In the genomic region with DNA sequence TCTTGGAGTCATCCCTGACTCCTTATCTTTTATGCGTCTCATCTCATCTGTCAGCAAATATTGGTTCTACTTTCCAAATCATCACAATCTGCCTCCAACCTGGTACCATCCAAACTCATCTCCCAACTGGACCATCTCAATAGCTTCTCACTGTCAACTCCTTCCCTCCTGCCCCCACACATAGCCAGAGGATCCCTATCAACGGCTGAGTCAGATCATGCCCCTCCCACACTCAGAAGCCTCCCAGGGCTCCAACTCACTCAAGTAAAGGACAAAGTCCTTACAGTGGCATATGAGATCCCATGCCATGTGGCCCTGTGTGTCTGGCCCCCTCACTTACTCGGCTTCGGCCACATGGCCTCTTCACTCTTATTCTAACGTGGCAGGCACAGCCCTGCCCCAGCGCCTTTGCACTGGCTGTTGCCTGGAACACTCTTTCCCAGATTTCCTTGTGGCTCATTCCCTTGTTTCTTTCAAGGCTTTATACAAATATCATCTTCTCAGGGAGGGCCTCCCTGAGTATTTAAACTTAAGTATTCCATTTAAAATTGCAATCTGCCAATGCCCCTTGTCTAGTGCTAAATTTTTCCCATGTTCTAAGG, we compare ENCODE assay signal across 17 cellular contexts. TPM values are rescaled to one million over a fixed set of nuclear protein-coding genes. Genes with fewer than 3 reads are reported as not detected.
A peak's percentile ranks its signal among the peaks of the same experiment; 100 is the strongest.
DNase-seq lines count a peak whose midpoint lies in the region; ATAC-seq, FAIRE-seq and TF ChIP-seq lines count a peak whose summit lies in the region.
"Had no signal": no experiment of that assay in that cellular context is flagged by ENCODE, and none has a peak within 500 bp of the region (broad histone marks: within the 10 kb centered on the region; RNA-seq: fewer than 3 reads in every experiment).

No MANE protein-coding gene starts in this region.

- H3K9me3 Mint-ChIP-seq in activated CD4-positive, alpha-beta T cell treated with anti-CD3 and anti-CD28 coated beads for 36 hours (ENCODE audit: low read depth): no peaks in the 10 kb centered on the region
- H3K9me3 Mint-ChIP-seq in activated CD4-positive, alpha-beta T cell treated with anti-CD3 and anti-CD28 coated beads, Interleukin-2, amount 10 ng/mL, durations not matched to agents 7 days and 5 days: no peaks in the 10 kb centered on the region
- H3K9me3 Mint-ChIP-seq: activated naive CD4-positive, alpha-beta T cell treated with anti-CD3 and anti-CD28 coated beads for 36 hours; T-helper 1 cell treated with Interleukin-12 subunit alpha and Interleukin-12 subunit beta and Interleukin-4 antibody, amounts not matched to agents 30 μg/mL and 1 μg/mL, for 36 hours had no signal

- no peak for TF ChIP-seq EP300 in sigmoid colon (IDR thresholded peaks at IDR 0.05)

- H3K27me3 Mint-ChIP-seq in activated CD4-positive, alpha-beta T cell treated with anti-CD3 and anti-CD28 coated beads for 36 hours: peaks cover 16% of the 10 kb centered on the region
- H3K27me3 Mint-ChIP-seq in activated CD4-positive, alpha-beta T cell treated with anti-CD3 and anti-CD28 coated beads, Interleukin-2, amount 10 ng/mL, durations not matched to agents 7 days and 5 days: peaks cover 37% of the 10 kb centered on the region

- H3K4me1 Mint-ChIP-seq in activated CD4-positive, alpha-beta T cell treated with anti-CD3 and anti-CD28 coated beads for 36 hours: peaks cover 40% of the 10 kb centered on the region
- H3K4me1 Mint-ChIP-seq in activated CD4-positive, alpha-beta T cell treated with anti-CD3 and anti-CD28 coated beads, Interleukin-2, amount 10 ng/mL, durations not matched to agents 7 days and 5 days: peaks cover 28% of the 10 kb centered on the region

- DNase-seq in activated CD4-positive, alpha-beta T cell treated with anti-CD3 and anti-CD28 coated beads for 36 hours: peak; percentile 50
- no peak for DNase-seq in activated CD4-positive, alpha-beta T cell treated with anti-CD3 and anti-CD28 coated beads, Interleukin-2, amount 10 ng/mL, durations not matched to agents 7 days and 5 days
- peak; percentile 50 for DNase-seq in NCI-H226
- DNase-seq in erythroblast (lab: John Stamatoyannopoulos, UW): peak; percentile 40 to 66
- DNase-seq in small intestine: peak; percentile 92
- DNase-seq in NCI-H510A (lab: John Stamatoyannopoulos, UW): no peak
- no peak for DNase-seq in sigmoid colon
- DNase-seq in NCI-H82 (lab: John Stamatoyannopoulos, UW): no peak
- DNase-seq: activated CD8-positive, alpha-beta memory T cell treated with anti-CD3 and anti-CD28 coated beads for 24 hours; activated naive CD4-positive, alpha-beta T cell treated with anti-CD3 and anti-CD28 coated beads for 36 hours; DMS79; Karpas-422; kidney; nephron progenitor cell; upper lobe of left lung had no signal

- H3K9me3 ChIP-seq in small intestine (ENCODE audit: control insufficient read depth, low read depth): no peaks in the 10 kb centered on the region
- H3K9me3 ChIP-seq in sigmoid colon: no peaks in the 10 kb centered on the region
- H3K9me3 ChIP-seq: upper lobe of left lung had no signal

- POLR2A ChIA-PET in activated CD4-positive, alpha-beta T cell treated with anti-CD3 and anti-CD28 coated beads for 36 hours (lab: Charles Lee): no interaction called here
- POLR2A ChIA-PET in activated CD4-positive, alpha-beta T cell treated with anti-CD3 and anti-CD28 coated beads, Interleukin-2, amount 10 ng/mL, durations not matched to agents 7 days and 5 days (lab: Charles Lee): no interaction called here

- peaks cover 2 to 12% of the 10 kb centered on the region in 2 donors for H3K27me3 ChIP-seq in small intestine (ENCODE audit: control insufficient read depth in 2 of 2, insufficient read depth in 2 of 2, low read length in 2 of 2)
- peaks cover 11 to 79% (median 44%) of the 10 kb centered on the region in 3 donors for H3K27me3 ChIP-seq in sigmoid colon

- peaks cover 5% of the 10 kb centered on the region for H3K36me3 Mint-ChIP-seq in activated CD4-positive, alpha-beta T cell treated with anti-CD3 and anti-CD28 coated beads for 36 hours (ENCODE audit: low read depth)
- H3K36me3 Mint-ChIP-seq in activated CD4-positive, alpha-beta T cell treated with anti-CD3 and anti-CD28 coated beads, Interleukin-2, amount 10 ng/mL, durations not matched to agents 7 days and 5 days (ENCODE audit: low read depth): no peaks in the 10 kb centered on the region

- ATAC-seq in activated CD4-positive, alpha-beta T cell treated with anti-CD3 and anti-CD28 coated beads for 36 hours: no peak

- WGBS in small intestine, 3 donors: 32 to 57% (median 48%) methylated on average over 6 of the region's 6 CpGs
- 35 to 69% methylated on average over 6 of the region's 6 CpGs for WGBS in sigmoid colon, 2 donors

- CTCF ChIA-PET in activated CD4-positive, alpha-beta T cell treated with anti-CD3 and anti-CD28 coated beads for 36 hours (lab: Charles Lee): interaction anchor here (2.9 kb wide), 1 partner anchor 10 kb away, joined by 30 read pairs; a partner anchor contains a TSS
- CTCF ChIA-PET in activated CD4-positive, alpha-beta T cell treated with anti-CD3 and anti-CD28 coated beads, Interleukin-2, amount 10 ng/mL, durations not matched to agents 7 days and 5 days (lab: Charles Lee): interaction anchor here (5.6 kb wide), 1 partner anchor 10 kb away, joined by 40 read pairs; a partner anchor contains a TSS

- no peak overlapping the region for H3K4me3 ChIP-seq in small intestine (ENCODE audit: low read depth in 1 of 2, low read length in 2 of 2)
- no peak overlapping the region for H3K4me3 ChIP-seq in sigmoid colon
- H3K4me3 ChIP-seq: upper lobe of left lung had no signal

- H3K4me1 ChIP-seq in small intestine (ENCODE audit: control insufficient read depth in 2 of 2, insufficient read depth in 1 of 2, low read depth in 1 of 2, low read length in 1 of 2): peaks cover 0 to 9% of the 10 kb centered on the region in 2 donors
- H3K4me1 ChIP-seq in sigmoid colon: peaks cover 0 to 19% (median 17%) of the 10 kb centered on the region in 4 donors

- TF ChIP-seq CTCF in sigmoid colon (IDR thresholded peaks at IDR 0.05): no peak

- H3K27ac ChIP-seq in small intestine (ENCODE audit: low read depth in 1 of 2, low read length in 1 of 2) (no peak overlapping the region), sigmoid colon (no peak overlapping the region)
- H3K27ac ChIP-seq: upper lobe of left lung had no signal

- intact Hi-C loops in activated CD4-positive, alpha-beta T cell treated with anti-CD3 and anti-CD28 coated beads for 36 hours (cut with DNase I, micrococcal nuclease): no loop called here
- intact Hi-C loops in sigmoid colon (cut with DNase I): no loop called here

- H3K27ac Mint-ChIP-seq in activated CD4-positive, alpha-beta T cell treated with anti-CD3 and anti-CD28 coated beads for 36 hours: no peak overlapping the region
- no peak overlapping the region for H3K27ac Mint-ChIP-seq in activated CD4-positive, alpha-beta T cell treated with anti-CD3 and anti-CD28 coated beads, Interleukin-2, amount 10 ng/mL, durations not matched to agents 7 days and 5 days
- H3K27ac Mint-ChIP-seq: activated naive CD4-positive, alpha-beta T cell treated with anti-CD3 and anti-CD28 coated beads for 36 hours; nephron progenitor cell; T-helper 1 cell treated with Interleukin-12 subunit alpha and Interleukin-12 subunit beta and Interleukin-4 antibody, amounts not matched to agents 30 μg/mL and 1 μg/mL, for 36 hours had no signal

- H3K36me3 ChIP-seq in small intestine (ENCODE audit: control insufficient read depth in 2 of 2, insufficient read depth in 2 of 2, low read length in 2 of 2) (no peaks in the 10 kb centered on the region), sigmoid colon (no peaks in the 10 kb centered on the region)
- H3K36me3 ChIP-seq: upper lobe of left lung had no signal

- FAIRE-seq in small intestine (lab: Jason Lieb, UNC): no peak
- FAIRE-seq: colon, kidney had no signal

- no peak overlapping the region for H3K4me3 Mint-ChIP-seq in activated CD4-positive, alpha-beta T cell treated with anti-CD3 and anti-CD28 coated beads for 36 hours
- H3K4me3 Mint-ChIP-seq in activated CD4-positive, alpha-beta T cell treated with anti-CD3 and anti-CD28 coated beads, Interleukin-2, amount 10 ng/mL, durations not matched to agents 7 days and 5 days: no peak overlapping the region
- H3K4me3 Mint-ChIP-seq: activated naive CD4-positive, alpha-beta T cell treated with anti-CD3 and anti-CD28 coated beads for 36 hours; nephron progenitor cell had no signal

- TF ChIP-seq POLR2A in erythroblast (IDR thresholded peaks at IDR 0.05; ENCODE audit: low read length) (no peak), sigmoid colon (IDR thresholded peaks at IDR 0.05) (no peak)

RNA-seq across cellular contexts. Expression of a gene that starts 4.3 kb away (rescaled TPM):
- total RNA-seq in activated CD4-positive, alpha-beta T cell treated with anti-CD3 and anti-CD28 coated beads for 36 hours: 1 to 10 TPM; 3.0 to 4.5 TPM
- 1 to 10 TPM; 1.2 to 1.8 TPM for total RNA-seq in activated CD4-positive, alpha-beta T cell treated with anti-CD3 and anti-CD28 coated beads, Interleukin-2, amount 10 ng/mL, durations not matched to agents 7 days and 5 days
- polyA plus RNA-seq in small intestine (1 to 10 TPM in 2 of 3 donors, under 1 TPM in 1; 0.85 to 2.7 (median 2.5) TPM), sigmoid colon (under 1 TPM in 2 of 3 donors, not detected in 1; under 0.01 to 0.47 TPM)
- total RNA-seq in sigmoid colon: 1 to 10 TPM in 1 of 4 donors, under 1 TPM in 2, not detected in 1; 0.27 to 1.5 (median 0.36) TPM

RNA-seq across cellular contexts. Expression of a gene that starts 5.0 kb away (rescaled TPM):
- under 1 TPM; 0.30 to 0.51 TPM for total RNA-seq in activated CD4-positive, alpha-beta T cell treated with anti-CD3 and anti-CD28 coated beads for 36 hours
- not detected for total RNA-seq in activated CD4-positive, alpha-beta T cell treated with anti-CD3 and anti-CD28 coated beads, Interleukin-2, amount 10 ng/mL, durations not matched to agents 7 days and 5 days
- 10 to 100 TPM in 2 of 3 donors, 1 to 10 TPM in 1; 1.7 to 16.1 (median 14.6) TPM for polyA plus RNA-seq in small intestine
- not detected for total RNA-seq in sigmoid colon
- polyA plus RNA-seq in sigmoid colon: under 1 TPM in 1 of 3 donors, not detected in 2; 0.28 TPM

RNA-seq across cellular contexts. Expression of a gene that starts 10.1 kb away (rescaled TPM):
- 10 to 100 TPM; 19.6 to 24.8 TPM for total RNA-seq in activated CD4-positive, alpha-beta T cell treated with anti-CD3 and anti-CD28 coated beads for 36 hours
- total RNA-seq in activated CD4-positive, alpha-beta T cell treated with anti-CD3 and anti-CD28 coated beads, Interleukin-2, amount 10 ng/mL, durations not matched to agents 7 days and 5 days: 10 to 100 TPM; 27.5 to 37.2 TPM
- 10 to 100 TPM; 23.6 to 47.2 (median 46.5) TPM for polyA plus RNA-seq in small intestine
- 10 to 100 TPM; 17.2 to 27.2 (median 18.6) TPM for total RNA-seq in sigmoid colon
- polyA plus RNA-seq in sigmoid colon: 10 to 100 TPM; 26.1 to 30.0 (median 27.0) TPM

RNA-seq across cellular contexts. Expression of a gene that starts 18.4 kb away (rescaled TPM):
- total RNA-seq in activated CD4-positive, alpha-beta T cell treated with anti-CD3 and anti-CD28 coated beads for 36 hours: 100 to 1,000 TPM; 219 to 275 TPM
- total RNA-seq in activated CD4-positive, alpha-beta T cell treated with anti-CD3 and anti-CD28 coated beads, Interleukin-2, amount 10 ng/mL, durations not matched to agents 7 days and 5 days: 100 to 1,000 TPM; 178 to 186 TPM
- 100 to 1,000 TPM; 147 to 182 (median 149) TPM for polyA plus RNA-seq in small intestine
- total RNA-seq in sigmoid colon: 100 to 1,000 TPM; 129 to 271 (median 158) TPM
- 100 to 1,000 TPM; 125 to 158 (median 147) TPM for polyA plus RNA-seq in sigmoid colon

RNA-seq across cellular contexts. Expression of a gene that starts 33.2 kb away (rescaled TPM):
- total RNA-seq in activated CD4-positive, alpha-beta T cell treated with anti-CD3 and anti-CD28 coated beads for 36 hours: 1 to 10 TPM; 5.6 to 5.9 TPM
- 1 to 10 TPM; 2.6 to 3.8 TPM for total RNA-seq in activated CD4-positive, alpha-beta T cell treated with anti-CD3 and anti-CD28 coated beads, Interleukin-2, amount 10 ng/mL, durations not matched to agents 7 days and 5 days
- under 1 TPM; 0.22 to 0.87 (median 0.81) TPM for polyA plus RNA-seq in small intestine
- 1 to 10 TPM; 2.5 to 3.6 (median 3.2) TPM for total RNA-seq in sigmoid colon
- polyA plus RNA-seq in sigmoid colon: 1 to 10 TPM in 1 of 3 donors, under 1 TPM in 2; 0.69 to 3.6 (median 0.90) TPM

Comparison
In these comparisons a context has a peak if more than half of its experiments do, and no peak if none do; other contexts are left out.
1. DNase-seq: peak in activated CD4-positive, alpha-beta T cell treated with anti-CD3 and anti-CD28 coated beads for 36 hours (single experiment), NCI-H226 (single experiment), erythroblast (2 of 2) and small intestine (single experiment); none in activated CD4-positive, alpha-beta T cell treated with anti-CD3 and anti-CD28 coated beads, Interleukin-2, amount 10 ng/mL, durations not matched to agents 7 days and 5 days (single experiment), NCI-H510A (single experiment), sigmoid colon (single experiment) and NCI-H82 (single experiment).